8 cellular contexts compared by ENCODE assay signal in the genomic region with DNA sequence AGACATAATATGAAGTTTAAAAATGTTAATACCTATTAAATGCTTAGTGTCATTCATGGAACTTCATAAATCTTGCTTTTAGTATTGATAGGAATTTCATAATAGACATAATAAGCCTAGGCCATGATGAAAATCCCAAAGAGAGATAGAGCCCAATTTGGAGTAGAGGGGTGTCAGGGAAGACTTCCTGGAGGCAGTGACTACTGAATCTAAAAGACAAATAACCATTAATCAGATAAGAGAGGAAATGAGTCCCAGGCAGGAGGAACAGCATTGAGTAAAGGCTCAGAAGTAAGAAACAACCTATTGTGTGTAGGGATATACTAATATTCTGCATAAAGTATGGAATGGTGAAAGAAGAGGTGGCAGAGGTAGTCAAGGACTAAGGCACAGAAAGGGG.
"Had no signal": no experiment of that assay in that cellular context is flagged by ENCODE, and none has a peak within 500 bp of the region (broad histone marks: within the 10 kb centered on the region; RNA-seq: fewer than 3 reads in every experiment).

No MANE protein-coding gene starts in this region.

- FAIRE-seq: H1, H54, HTR-8/SVneo had no signal

- DNase-seq: H9, HCEC 1CT, IMR-90, KBM-7 had no signal

- H3K4me3 Mint-ChIP-seq: GM23338, H9 had no signal

- ATAC-seq: GM23338 had no signal

- H3K4me1 Mint-ChIP-seq: GM23338, H9 had no signal

- H3K4me3 ChIP-seq: GM23338 had no signal

- H3K27ac Mint-ChIP-seq: GM23338, H9 had no signal

- H3K4me2 ChIP-seq: GM23338 had no signal

- H2AFZ ChIP-seq: GM23338 had no signal

- H3K9me3 Mint-ChIP-seq: GM23338, H9 had no signal
